In the genomic region with DNA sequence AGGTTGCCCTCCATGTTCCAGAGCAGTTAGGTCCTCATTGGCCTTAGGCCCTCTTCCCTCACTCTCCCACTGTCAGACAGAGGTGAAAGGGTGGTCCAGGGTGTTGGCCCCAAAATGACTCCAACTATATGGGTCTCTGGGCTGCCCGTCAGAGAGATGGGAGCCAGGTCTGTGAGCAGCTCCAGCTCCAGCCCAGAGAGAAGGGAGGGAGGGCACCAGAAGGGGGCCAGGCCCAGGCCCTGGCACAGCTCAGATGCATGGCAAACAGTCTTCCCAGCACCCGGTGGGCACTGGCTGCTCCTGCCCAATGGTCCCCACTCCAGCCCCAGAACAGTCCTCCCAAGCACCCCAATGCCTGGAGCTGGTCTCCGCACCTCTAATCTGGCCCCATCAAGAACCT, we compare ENCODE assay signal across 22 cellular contexts. TPM values are rescaled to one million over a fixed set of nuclear protein-coding genes. Genes with fewer than 3 reads are reported as not detected.
DNase-seq lines count a peak whose midpoint lies in the region; ATAC-seq and TF ChIP-seq lines count a peak whose summit lies in the region.
"Had no signal": no experiment of that assay in that cellular context is flagged by ENCODE, and none has a peak within 500 bp of the region (broad histone marks: within the 10 kb centered on the region; RNA-seq: fewer than 3 reads in every experiment).

No MANE protein-coding gene starts in this region.

- intact Hi-C loops in Right ventricle myocardium inferior (cut with DNase I) (no loop called here), left ventricle myocardium superior (cut with micrococcal nuclease) (no loop called here)

- peak; percentile 11 for DNase-seq in Right ventricle myocardium inferior (ENCODE audit: missing footprints)
- DNase-seq in left ventricle myocardium superior = no peak
- DNase-seq in osteoblast (ENCODE audit: insufficient read length, low spot score, missing footprints) = peak; percentile 39
- DNase-seq in activated naive CD4-positive, alpha-beta T cell treated with anti-CD3 and anti-CD28 coated beads, Interleukin-2, amount 50 U/mL, for 72 hours (ENCODE audit: low spot score in 2 of 2) = no peak
- no peak for DNase-seq in mesothelial cell of epicardium (ENCODE audit: low spot score in 2 of 2, unreplicated experiment in 2 of 2)
- no peak for DNase-seq in activated CD4-positive, alpha-beta T cell treated with anti-CD3 and anti-CD28 coated beads for 48 hours
- DNase-seq: COR-L47, DMS 273 treated with DMSO at 0.1 percent for 48 hours, DMS79 treated with DMSO at 0.1 percent for 48 hours, Karpas-422, NCI-H1694, NCI-H2081, NCI-H2171 treated with DMSO at 0.1 percent for 48 hours, NCI-H524 treated with DMSO at 0.1 percent for 48 hours had no signal

- peaks cover 0 to 7% of the 10 kb centered on the region in 2 donors for H3K36me3 Mint-ChIP-seq in activated naive CD4-positive, alpha-beta T cell treated with anti-CD3 and anti-CD28 coated beads, Interleukin-2, amount 50 U/mL, for 72 hours
- no peaks in the 10 kb centered on the region for H3K36me3 Mint-ChIP-seq in mesothelial cell of epicardium
- H3K36me3 Mint-ChIP-seq: IgD-negative memory B cell had no signal

- H3K4me3 ChIP-seq in Loucy (ENCODE audit: low read length, poor library complexity, severe bottlenecking) (peak overlapping the region; percentile 7), osteoblast (ENCODE audit: insufficient read depth, low read length) (no peak overlapping the region)
- H3K4me3 ChIP-seq: GM23338, SJSA1 had no signal

- H3K36me3 ChIP-seq in Loucy (ENCODE audit: insufficient read depth, low read length) (no peaks in the 10 kb centered on the region), osteoblast (ENCODE audit: insufficient read depth, low read length) (no peaks in the 10 kb centered on the region)
- H3K36me3 ChIP-seq: SJSA1 had no signal

- ATAC-seq in Right ventricle myocardium inferior = no peak
- no peak for ATAC-seq in left ventricle myocardium superior
- no peak for ATAC-seq in activated naive CD4-positive, alpha-beta T cell treated with anti-CD3 and anti-CD28 coated beads, Interleukin-2, amount 50 U/mL, for 72 hours
- ATAC-seq: GM23338 had no signal

- H3K4me3 Mint-ChIP-seq in mesothelial cell of epicardium = no peak overlapping the region
- H3K4me3 Mint-ChIP-seq: GM23338 had no signal

- H4K20me1 ChIP-seq in Loucy (ENCODE audit: insufficient read depth, low read length, poor library complexity, severe bottlenecking) = no peaks in the 10 kb centered on the region
- H4K20me1 ChIP-seq in osteoblast (ENCODE audit: insufficient read depth, low read length) = no peaks in the 10 kb centered on the region

- H3K4me1 Mint-ChIP-seq in mesothelial cell of epicardium = peaks cover 7% of the 10 kb centered on the region

- H3K27me3 ChIP-seq in Loucy (ENCODE audit: insufficient read depth, low read length, poor library complexity, severe bottlenecking) (no peaks in the 10 kb centered on the region), osteoblast (ENCODE audit: insufficient read depth, low read length) (peaks cover 93% of the 10 kb centered on the region)

- H2AFZ ChIP-seq in Loucy (ENCODE audit: low read length) (no peak overlapping the region), osteoblast (ENCODE audit: low read length) (no peak overlapping the region)
- H2AFZ ChIP-seq: GM23338 had no signal

- H3K4me1 ChIP-seq in Loucy (ENCODE audit: insufficient read depth, low read length, poor library complexity, severe bottlenecking) (peaks cover 18% of the 10 kb centered on the region), osteoblast (ENCODE audit: insufficient read depth, low read length) (no peaks in the 10 kb centered on the region)
- H3K4me1 ChIP-seq: SJSA1 had no signal

- H3K9me3 ChIP-seq in Loucy (ENCODE audit: insufficient read depth, low read depth, low read length) (no peaks in the 10 kb centered on the region), osteoblast (ENCODE audit: low read depth, low read length) (no peaks in the 10 kb centered on the region)
- H3K9me3 ChIP-seq: SJSA1 had no signal

- no peaks in the 10 kb centered on the region for H3K9me3 Mint-ChIP-seq in activated naive CD4-positive, alpha-beta T cell treated with anti-CD3 and anti-CD28 coated beads, Interleukin-2, amount 50 U/mL, for 72 hours
- no peaks in the 10 kb centered on the region for H3K9me3 Mint-ChIP-seq in mesothelial cell of epicardium
- H3K9me3 Mint-ChIP-seq: GM23338, IgD-negative memory B cell had no signal

- H3K9me2 ChIP-seq in Loucy (replicated peaks; ENCODE audit: low read depth, low read length) = no peaks in the 10 kb centered on the region

- H3K4me2 ChIP-seq in Loucy (ENCODE audit: low read depth, low read length, poor library complexity, severe bottlenecking) = peak overlapping the region; percentile 44
- H3K4me2 ChIP-seq in osteoblast (ENCODE audit: insufficient read depth, low read length) = no peak overlapping the region
- H3K4me2 ChIP-seq: GM23338 had no signal

- H3K27ac ChIP-seq in cingulate gyrus (ENCODE audit: low read depth, low read length) (peak overlapping the region; percentile 87), osteoblast (ENCODE audit: low read depth, low read length) (no peak overlapping the region)
- H3K27ac ChIP-seq: SJSA1 had no signal

- no peaks in the 10 kb centered on the region for H3F3A ChIP-seq in Loucy (ENCODE audit: low read depth)

- peak overlapping the region; percentile 42 for H3K9ac ChIP-seq in Loucy (ENCODE audit: low read depth, low read length, poor library complexity, severe bottlenecking)

- TF ChIP-seq CTCF in Loucy (conservative IDR thresholded peaks at IDR 0.05; ENCODE audit: low read length) (no peak), osteoblast (IDR thresholded peaks at IDR 0.05; ENCODE audit: extremely low read depth, low read depth, low read length) (no peak), mesothelial cell of epicardium (IDR thresholded peaks at IDR 0.05; ENCODE audit: unreplicated experiment) (no peak)

- no peak overlapping the region for H3K27ac Mint-ChIP-seq in activated naive CD4-positive, alpha-beta T cell treated with anti-CD3 and anti-CD28 coated beads, Interleukin-2, amount 50 U/mL, for 72 hours
- no peak overlapping the region for H3K27ac Mint-ChIP-seq in mesothelial cell of epicardium
- H3K27ac Mint-ChIP-seq: GM23338, IgD-negative memory B cell had no signal

- peaks cover 92% of the 10 kb centered on the region for H3K27me3 Mint-ChIP-seq in mesothelial cell of epicardium (ENCODE audit: low read depth)

- no peaks in the 10 kb centered on the region for H3K79me2 ChIP-seq in Loucy (ENCODE audit: insufficient read depth, low read length)
- no peaks in the 10 kb centered on the region for H3K79me2 ChIP-seq in osteoblast (ENCODE audit: insufficient read depth, low read length)

RNA-seq across cellular contexts. Expression of gene BCAN, which starts 2.2 kb away (rescaled TPM):
- total RNA-seq in Right ventricle myocardium inferior (0.35 TPM), left ventricle myocardium superior (0.52 TPM), osteoblast (not detected in 2 replicates), mesothelial cell of epicardium (0.54 to 0.85 TPM (median 0.78 TPM) in 3 replicates)
- total RNA-seq in activated naive CD4-positive, alpha-beta T cell treated with anti-CD3 and anti-CD28 coated beads, Interleukin-2, amount 50 U/mL, for 72 hours = not detected
- total RNA-seq: CD4-positive, CD25-positive, alpha-beta regulatory T cell; OCI-LY7; SJSA1 had no signal

RNA-seq across cellular contexts. Expression of gene HAPLN2, which starts 24.9 kb away (rescaled TPM):
- total RNA-seq in Right ventricle myocardium inferior = 1.4 TPM
- total RNA-seq in left ventricle myocardium superior = 1.5 TPM
- not detected in 2 replicates for total RNA-seq in osteoblast
- 1 to 10 TPM in 1 of 2 donors, not detected in 1; 3.8 TPM for total RNA-seq in activated naive CD4-positive, alpha-beta T cell treated with anti-CD3 and anti-CD28 coated beads, Interleukin-2, amount 50 U/mL, for 72 hours
- total RNA-seq in mesothelial cell of epicardium = 0.76 to 1.2 TPM (median 1.2 TPM) in 3 replicates
- total RNA-seq: CD4-positive, CD25-positive, alpha-beta regulatory T cell; GM23338; MCF 10A; SJSA1 had no signal

RNA-seq across cellular contexts. Expression of gene NES, which starts 33.1 kb away (rescaled TPM):
- 131 TPM for total RNA-seq in Right ventricle myocardium inferior
- 94.7 TPM for total RNA-seq in left ventricle myocardium superior
- 0.36 and 1.5 TPM in 2 replicates for total RNA-seq in osteoblast
- total RNA-seq in activated naive CD4-positive, alpha-beta T cell treated with anti-CD3 and anti-CD28 coated beads, Interleukin-2, amount 50 U/mL, for 72 hours = not detected
- 53.8 to 56.9 TPM (median 56.8 TPM) in 3 replicates for total RNA-seq in mesothelial cell of epicardium
- total RNA-seq: MCF 10A, OCI-LY7 had no signal

RNA-seq across cellular contexts. Expression of gene GPATCH4, which starts 42.9 kb away (rescaled TPM):
- 14.6 TPM for total RNA-seq in Right ventricle myocardium inferior
- 14.1 TPM for total RNA-seq in left ventricle myocardium superior
- total RNA-seq in osteoblast = 8.0 and 11.2 TPM in 2 replicates
- total RNA-seq in activated naive CD4-positive, alpha-beta T cell treated with anti-CD3 and anti-CD28 coated beads, Interleukin-2, amount 50 U/mL, for 72 hours = 10 to 100 TPM; 26.1 to 35.8 TPM
- 22.7 to 24.0 TPM (median 23.6 TPM) in 3 replicates for total RNA-seq in mesothelial cell of epicardium

RNA-seq across cellular contexts. Expression of gene NAXE, which starts 52.6 kb away (rescaled TPM):
- total RNA-seq in Right ventricle myocardium inferior (116 TPM), left ventricle myocardium superior (123 TPM), osteoblast (54.8 and 63.7 TPM in 2 replicates), mesothelial cell of epicardium (99.1 to 105 TPM (median 104 TPM) in 3 replicates)
- total RNA-seq in activated naive CD4-positive, alpha-beta T cell treated with anti-CD3 and anti-CD28 coated beads, Interleukin-2, amount 50 U/mL, for 72 hours = 10 to 100 TPM; 71.4 to 95.1 TPM

Comparison
In these comparisons a context has a peak if more than half of its experiments do, and no peak if none do; other contexts are left out.
1. DNase-seq: peak in Right ventricle myocardium inferior (single experiment) and osteoblast (single experiment); none in left ventricle myocardium superior (single experiment), activated naive CD4-positive, alpha-beta T cell treated with anti-CD3 and anti-CD28 coated beads, Interleukin-2, amount 50 U/mL, for 72 hours (0 of 2), mesothelial cell of epicardium (0 of 2) and activated CD4-positive, alpha-beta T cell treated with anti-CD3 and anti-CD28 coated beads for 48 hours (single experiment).
2. RNA of gene NES, which starts 33.1 kb away (total RNA-seq): 131 TPM in Right ventricle myocardium inferior (single experiment), 94.7 TPM in left ventricle myocardium superior (single experiment) and 53.8 to 56.9 TPM in mesothelial cell of epicardium; 0.36 to 1.5 TPM in osteoblast and not detected in activated naive CD4-positive, alpha-beta T cell treated with anti-CD3 and anti-CD28 coated beads, Interleukin-2, amount 50 U/mL, for 72 hours; every median in the first group is over 10 times any median in the second.